Comparison of ENCODE assay signal across 1 cellular context in the genomic region with DNA sequence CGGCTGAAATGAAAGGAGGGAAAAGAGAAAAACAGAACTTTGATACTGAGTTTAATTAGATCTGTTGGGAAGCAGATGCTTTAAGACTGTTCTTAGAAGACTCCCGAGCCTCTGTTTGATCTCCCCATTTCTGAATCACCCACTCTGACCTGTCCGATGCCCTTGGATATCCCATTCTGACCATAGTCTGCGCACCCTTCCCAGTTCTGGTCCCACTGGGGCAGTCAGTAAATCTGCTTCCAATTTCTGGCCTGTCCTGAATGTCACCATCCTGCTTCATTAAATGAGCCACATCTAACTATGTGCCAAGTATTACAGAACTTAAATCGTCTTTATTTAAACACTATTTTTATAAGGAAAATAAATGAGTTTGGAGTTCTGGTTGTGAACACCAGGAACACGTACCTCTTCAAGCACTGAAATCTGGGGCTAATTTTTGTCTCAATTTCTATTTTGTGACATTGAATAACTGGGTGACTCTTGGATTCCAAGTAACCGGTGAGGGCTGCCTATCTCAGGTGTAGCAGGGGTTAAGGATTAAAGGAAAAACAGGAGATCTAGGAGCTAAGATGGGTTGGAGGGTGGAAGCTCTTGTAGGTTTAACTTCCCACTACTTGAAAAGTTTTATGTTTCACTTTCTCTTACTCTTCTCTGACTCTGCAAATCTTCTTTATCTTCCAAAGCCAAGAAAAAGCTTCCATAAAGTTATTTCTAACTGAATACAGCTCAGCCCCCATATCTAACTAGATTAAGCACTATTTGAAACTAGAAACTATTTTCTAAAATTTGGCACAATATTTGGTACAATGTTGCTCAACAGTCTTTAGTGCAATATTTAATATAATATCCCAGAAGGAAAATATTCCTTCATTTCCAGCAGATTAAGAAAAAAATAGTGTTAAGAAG.
A peak's percentile ranks its signal among the peaks of the same experiment; 100 is the strongest.
TF ChIP-seq lines count a peak whose summit lies in the region.

No MANE protein-coding gene starts in this region.

TF ChIP-seq in K562, 482 proteins besides CTCF, POLR2A, EP300 and RAD21 (continued from another document):
- TF ChIP-seq, protein P1, sequence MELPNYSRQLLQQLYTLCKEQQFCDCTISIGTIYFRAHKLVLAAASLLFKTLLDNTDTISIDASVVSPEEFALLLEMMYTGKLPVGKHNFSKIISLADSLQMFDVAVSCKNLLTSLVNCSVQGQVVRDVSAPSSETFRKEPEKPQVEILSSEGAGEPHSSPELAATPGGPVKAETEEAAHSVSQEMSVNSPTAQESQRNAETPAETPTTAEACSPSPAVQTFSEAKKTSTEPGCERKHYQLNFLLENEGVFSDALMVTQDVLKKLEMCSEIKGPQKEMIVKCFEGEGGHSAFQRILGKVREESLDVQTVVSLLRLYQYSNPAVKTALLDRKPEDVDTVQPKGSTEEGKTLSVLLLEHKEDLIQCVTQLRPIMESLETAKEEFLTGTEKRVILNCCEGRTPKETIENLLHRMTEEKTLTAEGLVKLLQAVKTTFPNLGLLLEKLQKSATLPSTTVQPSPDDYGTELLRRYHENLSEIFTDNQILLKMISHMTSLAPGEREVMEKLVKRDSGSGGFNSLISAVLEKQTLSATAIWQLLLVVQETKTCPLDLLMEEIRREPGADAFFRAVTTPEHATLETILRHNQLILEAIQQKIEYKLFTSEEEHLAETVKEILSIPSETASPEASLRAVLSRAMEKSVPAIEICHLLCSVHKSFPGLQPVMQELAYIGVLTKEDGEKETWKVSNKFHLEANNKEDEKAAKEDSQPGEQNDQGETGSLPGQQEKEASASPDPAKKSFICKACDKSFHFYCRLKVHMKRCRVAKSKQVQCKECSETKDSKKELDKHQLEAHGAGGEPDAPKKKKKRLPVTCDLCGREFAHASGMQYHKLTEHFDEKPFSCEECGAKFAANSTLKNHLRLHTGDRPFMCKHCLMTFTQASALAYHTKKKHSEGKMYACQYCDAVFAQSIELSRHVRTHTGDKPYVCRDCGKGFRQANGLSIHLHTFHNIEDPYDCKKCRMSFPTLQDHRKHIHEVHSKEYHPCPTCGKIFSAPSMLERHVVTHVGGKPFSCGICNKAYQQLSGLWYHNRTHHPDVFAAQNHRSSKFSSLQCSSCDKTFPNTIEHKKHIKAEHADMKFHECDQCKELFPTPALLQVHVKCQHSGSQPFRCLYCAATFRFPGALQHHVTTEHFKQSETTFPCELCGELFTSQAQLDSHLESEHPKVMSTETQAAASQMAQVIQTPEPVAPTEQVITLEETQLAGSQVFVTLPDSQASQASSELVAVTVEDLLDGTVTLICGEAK (IDR thresholded peaks at IDR 0.05) = 0 out of 2 replicates have a peak, but pooled peaks have one; percentile 27
- TF ChIP-seq, protein P1 (CRISPR knock-in tag; IDR thresholded peaks at IDR 0.05) = no peak
- no peak for TF ChIP-seq NEUROD1 (IDR thresholded peaks at IDR 0.05; ENCODE audit: borderline replicate concordance, low read depth, low read length, partially characterized antibody)
- no peak for TF ChIP-seq ZNF778 (CRISPR knock-in tag; IDR thresholded peaks at IDR 0.05)
